Comparison of ENCODE assay signal across 13 cellular contexts in the genomic region with DNA sequence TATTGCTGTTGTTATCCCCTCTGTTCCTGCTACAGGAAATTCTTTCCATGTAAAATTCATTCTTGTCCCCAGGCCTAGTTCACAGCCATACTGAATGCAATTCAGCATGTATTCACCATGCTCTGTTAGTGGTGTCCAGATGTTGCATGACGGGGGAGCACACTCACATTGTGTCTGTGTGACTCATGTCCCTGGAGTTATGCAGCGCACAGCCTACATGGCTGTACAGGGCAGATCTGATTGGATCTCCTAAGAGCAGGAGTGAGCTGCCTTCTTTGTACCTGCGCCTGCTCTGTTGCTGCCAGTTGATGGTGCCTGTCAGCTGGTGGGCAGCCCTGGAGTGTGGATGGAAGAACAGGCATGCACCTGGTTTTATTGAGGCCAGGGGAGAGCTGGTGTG. TPM values are rescaled to one million over a fixed set of nuclear protein-coding genes. Genes with fewer than 3 reads are reported as not detected.
DNase-seq lines count a peak whose midpoint lies in the region; ATAC-seq lines count a peak whose summit lies in the region.
"Had no signal": no experiment of that assay in that cellular context is flagged by ENCODE, and none has a peak within 500 bp of the region (broad histone marks: within the 10 kb centered on the region; RNA-seq: fewer than 3 reads in every experiment).

No MANE protein-coding gene starts in this region.

- DNase-seq in HCEC 1CT (peak; percentile 92), amniotic epithelial cell (ENCODE audit: low read depth) (peak; percentile 86), fibroblast of the conjunctiva (ENCODE audit: low read depth) (peak; percentile 71), NAMALWA (ENCODE audit: low spot score) (no peak), NCI-H345 treated with DMSO at 0.1 percent for 48 hours (lab: John Stamatoyannopoulos, UW; ENCODE audit: unreplicated experiment) (no peak)
- DNase-seq in activated T-cell treated with anti-CD3 and anti-CD28 coated beads, Interleukin-2, amount 50 U/mL, for 72 hours: no peak
- DNase-seq: activated naive CD4-positive, alpha-beta T cell treated with anti-CD3 and anti-CD28 coated beads, Interleukin-2, amount 50 U/mL, for 16 hours; stimulated activated CD4-positive, alpha-beta T cell treated with anti-CD3 and anti-CD28 coated beads, Interleukin-2, amount 100 ng/mL, for 24 hours; uterus had no signal

- no peak for ATAC-seq in activated T-cell treated with anti-CD3 and anti-CD28 coated beads, Interleukin-2, amount 50 U/mL, for 72 hours (replicated peaks in 1 of 2)
- no peak for ATAC-seq in GM18520 (IDR thresholded peaks at IDR 0.05; ENCODE audit: unreplicated experiment)

- peaks cover under 1 to 3% of the 10 kb centered on the region in 2 donors for H3K36me3 Mint-ChIP-seq in activated T-cell treated with anti-CD3 and anti-CD28 coated beads, Interleukin-2, amount 50 U/mL, for 72 hours (ENCODE audit: insufficient read depth in 2 of 2)

- H3K4me3 Mint-ChIP-seq in activated T-cell treated with anti-CD3 and anti-CD28 coated beads, Interleukin-2, amount 50 U/mL, for 72 hours: no peak overlapping the region
- H3K4me3 Mint-ChIP-seq: stimulated activated memory B cell treated with anti-CD40 and anti-IgM and Interleukin-4, amounts not matched to agents 10 μg/mL and 1 μg/mL and 100 μg/mL, for 72 hours had no signal

- peaks cover 1% of the 10 kb centered on the region for H3K4me1 Mint-ChIP-seq in activated T-cell treated with anti-CD3 and anti-CD28 coated beads, Interleukin-2, amount 50 U/mL, for 72 hours (ENCODE audit: low read depth)
- H3K4me1 Mint-ChIP-seq: stimulated activated memory B cell treated with anti-CD40 and anti-IgM and Interleukin-4, amounts not matched to agents 10 μg/mL and 1 μg/mL and 100 μg/mL, for 72 hours had no signal

- peaks cover 14% of the 10 kb centered on the region for H3K4me1 ChIP-seq in ACC112 (ENCODE audit: control insufficient read depth, insufficient read depth, low read length, unreplicated experiment)
- H3K4me1 ChIP-seq: BLaER1, uterus had no signal

- H2AFZ ChIP-seq in ACC112 (ENCODE audit: low read length, unreplicated experiment): no peak overlapping the region

- no peaks in the 10 kb centered on the region for H3K79me2 ChIP-seq in ACC112 (ENCODE audit: control insufficient read depth, insufficient read depth, low read length, unreplicated experiment)

- no peaks in the 10 kb centered on the region for H3K27me3 Mint-ChIP-seq in activated T-cell treated with anti-CD3 and anti-CD28 coated beads, Interleukin-2, amount 50 U/mL, for 72 hours (ENCODE audit: low read depth)
- H3K27me3 Mint-ChIP-seq: stimulated activated memory B cell treated with anti-CD40 and anti-IgM and Interleukin-4, amounts not matched to agents 10 μg/mL and 1 μg/mL and 100 μg/mL, for 72 hours had no signal

- H3K9me3 Mint-ChIP-seq in activated T-cell treated with anti-CD3 and anti-CD28 coated beads, Interleukin-2, amount 50 U/mL, for 72 hours: peaks cover 0 to 1% of the 10 kb centered on the region in 2 donors
- H3K9me3 Mint-ChIP-seq: stimulated activated memory B cell treated with anti-CD40 and anti-IgM and Interleukin-4, amounts not matched to agents 10 μg/mL and 1 μg/mL and 100 μg/mL, for 72 hours had no signal

- H3K27ac Mint-ChIP-seq in activated T-cell treated with anti-CD3 and anti-CD28 coated beads, Interleukin-2, amount 50 U/mL, for 72 hours: no peak overlapping the region
- H3K27ac Mint-ChIP-seq: stimulated activated memory B cell treated with anti-CD40 and anti-IgM and Interleukin-4, amounts not matched to agents 10 μg/mL and 1 μg/mL and 100 μg/mL, for 72 hours had no signal

- H3K27me3 ChIP-seq in ACC112 (ENCODE audit: insufficient read depth, low read length): no peaks in the 10 kb centered on the region
- H3K27me3 ChIP-seq: BLaER1, uterus had no signal

- peak overlapping the region; percentile 10; the same call in 1 of the 2 replicates for H3K27ac ChIP-seq in ACC112 (ENCODE audit: low read depth, low read length)
- H3K27ac ChIP-seq: BLaER1, uterus had no signal

- H3K36me3 ChIP-seq in ACC112 (ENCODE audit: insufficient read depth, low read length): no peaks in the 10 kb centered on the region
- H3K36me3 ChIP-seq: uterus had no signal

- no peak overlapping the region for H3K4me3 ChIP-seq in ACC112 (ENCODE audit: low read depth, low read length)
- H3K4me3 ChIP-seq: BLaER1, uterus had no signal

RNA-seq across cellular contexts. Expression of a gene that starts 17.6 kb away (rescaled TPM):
- under 1 TPM; 0.32 to 0.55 TPM for total RNA-seq in activated T-cell treated with anti-CD3 and anti-CD28 coated beads, Interleukin-2, amount 50 U/mL, for 72 hours
- total RNA-seq: uterus had no signal

RNA-seq across cellular contexts. Expression of a gene that starts 38.1 kb away (rescaled TPM):
- 10 to 100 TPM; 22.4 to 51.9 TPM for total RNA-seq in activated T-cell treated with anti-CD3 and anti-CD28 coated beads, Interleukin-2, amount 50 U/mL, for 72 hours

Comparison
In these comparisons a context has a peak if more than half of its experiments do, and no peak if none do; other contexts are left out.
1. DNase-seq: peak in HCEC 1CT (single experiment), amniotic epithelial cell (single experiment) and fibroblast of the conjunctiva (single experiment); none in NAMALWA (single experiment), NCI-H345 treated with DMSO at 0.1 percent for 48 hours (single experiment) and activated T-cell treated with anti-CD3 and anti-CD28 coated beads, Interleukin-2, amount 50 U/mL, for 72 hours (0 of 2).